Comparison of ENCODE assay signal across 8 cellular contexts in genomic region chr3:190617185-190617584, GRCh38.
DNase-seq lines count a peak whose midpoint lies in the region; ATAC-seq and TF ChIP-seq lines count a peak whose summit lies in the region.

No MANE protein-coding gene starts in this region.

- no peak for TF ChIP-seq CTCF in kidney epithelial cell (IDR thresholded peaks at IDR 0.05; ENCODE audit: insufficient read depth, low read length, poor library complexity, severe bottlenecking)

- no peaks in the 10 kb centered on the region for H3K36me3 ChIP-seq in kidney epithelial cell (ENCODE audit: control insufficient read depth, insufficient read depth, low read length)

- peak; percentile 84 for ATAC-seq in HG02970 (IDR thresholded peaks at IDR 0.05; ENCODE audit: low FRiP score, unreplicated experiment)

- no peak overlapping the region for H3K4me3 ChIP-seq in kidney epithelial cell (ENCODE audit: low read depth, low read length)

- DNase-seq in NCI-H146 (lab: John Stamatoyannopoulos, UW) (peak; percentile 23), NCI-H146 treated with DMSO at 0.1 percent for 48 hours (lab: John Stamatoyannopoulos, UW; ENCODE audit: unreplicated experiment) (no peak), SKM-1 (lab: John Stamatoyannopoulos, UW; ENCODE audit: unreplicated experiment) (peak; percentile 95), kidney epithelial cell (ENCODE audit: low read depth) (peak; percentile 19), HuH-7 (ENCODE audit: low spot score) (no peak), NCI-H187 treated with DMSO at 0.1 percent for 48 hours (lab: John Stamatoyannopoulos, UW) (no peak), DMS114 treated with DMSO at 0.1 percent for 48 hours (lab: John Stamatoyannopoulos, UW; ENCODE audit: unreplicated experiment) (no peak)

- no peaks in the 10 kb centered on the region for H3K27me3 ChIP-seq in kidney epithelial cell (ENCODE audit: control insufficient read depth, insufficient read depth, low read length)

Comparison
In these comparisons a context has a peak if more than half of its experiments do, and no peak if none do; other contexts are left out.
1. DNase-seq: peak in NCI-H146 (single experiment), SKM-1 (single experiment) and kidney epithelial cell (single experiment); none in NCI-H146 treated with DMSO at 0.1 percent for 48 hours (single experiment), HuH-7 (single experiment), NCI-H187 treated with DMSO at 0.1 percent for 48 hours (single experiment) and DMS114 treated with DMSO at 0.1 percent for 48 hours (single experiment).